Comparison of ENCODE assay signal across 8 cellular contexts in genomic region chr11:68840661-68841653, GRCh38. TPM values are rescaled to one million over a fixed set of nuclear protein-coding genes. Genes with fewer than 3 reads are reported as not detected.
DNase-seq lines count a peak whose midpoint lies in the region; ATAC-seq, FAIRE-seq and TF ChIP-seq lines count a peak whose summit lies in the region.

No MANE protein-coding gene starts in this region.

- H3K4me3 Mint-ChIP-seq in IgD-negative memory B cell (peak overlapping the region; percentile 89 to 97 (median 95)), nephron progenitor cell (peak overlapping the region; percentile 81)
- H3K4me3 Mint-ChIP-seq in activated CD8-positive, alpha-beta T cell treated with anti-CD3 and anti-CD28 coated beads, Interleukin-2, amount 10 ng/mL, durations not matched to agents 7 days and 5 days = peak overlapping the region; percentile 87

- peak; percentile 53 for DNase-seq in DMS53 treated with DMSO at 0.1 percent for 48 hours (lab: John Stamatoyannopoulos, UW; ENCODE audit: unreplicated experiment)
- DNase-seq in activated CD8-positive, alpha-beta T cell treated with anti-CD3 and anti-CD28 coated beads, Interleukin-2, amount 10 ng/mL, durations not matched to agents 7 days and 5 days = peak; percentile 47
- DNase-seq in fibroblast of peridontal ligament (ENCODE audit: extremely low read depth) = peak; percentile 40
- peak; percentile 50 for DNase-seq in nephron progenitor cell
- DNase-seq in NCI-H69 (lab: John Stamatoyannopoulos, UW) = no peak
- DNase-seq in GM19239 (ENCODE audit: insufficient read length, low spot score) = no peak

- peak overlapping the region; percentile 89 to 99 (median 95) for H3K27ac Mint-ChIP-seq in IgD-negative memory B cell
- peak overlapping the region; percentile 96 for H3K27ac Mint-ChIP-seq in activated CD8-positive, alpha-beta T cell treated with anti-CD3 and anti-CD28 coated beads, Interleukin-2, amount 10 ng/mL, durations not matched to agents 7 days and 5 days
- H3K27ac Mint-ChIP-seq in nephron progenitor cell = no peak overlapping the region

- H3K36me3 Mint-ChIP-seq in IgD-negative memory B cell (no peaks in the 10 kb centered on the region), nephron progenitor cell (ENCODE audit: low read depth) (no peaks in the 10 kb centered on the region)
- H3K36me3 Mint-ChIP-seq in activated CD8-positive, alpha-beta T cell treated with anti-CD3 and anti-CD28 coated beads, Interleukin-2, amount 10 ng/mL, durations not matched to agents 7 days and 5 days (ENCODE audit: low read depth) = peaks cover 12% of the 10 kb centered on the region

- H3K9me3 Mint-ChIP-seq in IgD-negative memory B cell = no peaks in the 10 kb centered on the region
- no peaks in the 10 kb centered on the region for H3K9me3 Mint-ChIP-seq in activated CD8-positive, alpha-beta T cell treated with anti-CD3 and anti-CD28 coated beads, Interleukin-2, amount 10 ng/mL, durations not matched to agents 7 days and 5 days (ENCODE audit: insufficient read depth)
- no peaks in the 10 kb centered on the region for H3K9me3 Mint-ChIP-seq in nephron progenitor cell

- FAIRE-seq in GM19239 (lab: Jason Lieb, UNC) = no peak

- H3K4me1 Mint-ChIP-seq in IgD-negative memory B cell = peaks cover 25 to 33% (median 26%) of the 10 kb centered on the region in 3 donors
- peaks cover 58% of the 10 kb centered on the region for H3K4me1 Mint-ChIP-seq in activated CD8-positive, alpha-beta T cell treated with anti-CD3 and anti-CD28 coated beads, Interleukin-2, amount 10 ng/mL, durations not matched to agents 7 days and 5 days (ENCODE audit: low read depth)
- H3K4me1 Mint-ChIP-seq in nephron progenitor cell = peaks cover 31% of the 10 kb centered on the region

- CTCF ChIA-PET in activated CD8-positive, alpha-beta T cell treated with anti-CD3 and anti-CD28 coated beads, Interleukin-2, amount 10 ng/mL, durations not matched to agents 7 days and 5 days (lab: Charles Lee) = no interaction called here

- ATAC-seq in activated CD8-positive, alpha-beta T cell treated with anti-CD3 and anti-CD28 coated beads, Interleukin-2, amount 10 ng/mL, durations not matched to agents 7 days and 5 days = peak; percentile 7
- no peak for ATAC-seq in GM21515 (IDR thresholded peaks at IDR 0.05; ENCODE audit: unreplicated experiment)

- TF ChIP-seq CTCF in nephron progenitor cell (IDR thresholded peaks at IDR 0.05) = no peak

- no peaks in the 10 kb centered on the region for H3K27me3 Mint-ChIP-seq in IgD-negative memory B cell
- peaks cover 5% of the 10 kb centered on the region for H3K27me3 Mint-ChIP-seq in activated CD8-positive, alpha-beta T cell treated with anti-CD3 and anti-CD28 coated beads, Interleukin-2, amount 10 ng/mL, durations not matched to agents 7 days and 5 days (ENCODE audit: low read depth)
- peaks cover 81% of the 10 kb centered on the region for H3K27me3 Mint-ChIP-seq in nephron progenitor cell (ENCODE audit: low read depth, poor library complexity)

- POLR2A ChIA-PET in activated CD8-positive, alpha-beta T cell treated with anti-CD3 and anti-CD28 coated beads, Interleukin-2, amount 10 ng/mL, durations not matched to agents 7 days and 5 days (lab: Charles Lee) = no interaction called here

RNA-seq across cellular contexts. Expression of gene CPT1A, which starts 0.8 kb away (rescaled TPM):
- polyA plus RNA-seq in IgD-negative memory B cell = 5.8 TPM
- 10 to 100 TPM; 63.2 to 69.1 TPM for total RNA-seq in activated CD8-positive, alpha-beta T cell treated with anti-CD3 and anti-CD28 coated beads, Interleukin-2, amount 10 ng/mL, durations not matched to agents 7 days and 5 days

Comparison
In these comparisons a context has a peak if more than half of its experiments do, and no peak if none do; other contexts are left out.
1. DNase-seq: peak in DMS53 treated with DMSO at 0.1 percent for 48 hours (single experiment), activated CD8-positive, alpha-beta T cell treated with anti-CD3 and anti-CD28 coated beads, Interleukin-2, amount 10 ng/mL, durations not matched to agents 7 days and 5 days (single experiment), fibroblast of peridontal ligament (single experiment) and nephron progenitor cell (single experiment); none in NCI-H69 (single experiment) and GM19239 (single experiment).
2. Peak in every context shown above with its lines, with median percentiles within 50 percentile points of each other: H3K4me3 Mint-ChIP-seq.